Comparison of ENCODE assay signal across 17 cellular contexts in genomic region chr12:47729233-47729632, GRCh38. TPM values are rescaled to one million over a fixed set of nuclear protein-coding genes. Genes with fewer than 3 reads are reported as not detected.
DNase-seq lines count a peak whose midpoint lies in the region; ATAC-seq, FAIRE-seq and TF ChIP-seq lines count a peak whose summit lies in the region.
"Had no signal": no experiment of that assay in that cellular context is flagged by ENCODE, and none has a peak within 500 bp of the region (broad histone marks: within the 10 kb centered on the region; RNA-seq: fewer than 3 reads in every experiment).

No MANE protein-coding gene starts in this region.

- no peak overlapping the region for H2AFZ ChIP-seq in osteoblast (ENCODE audit: low read length)

- H3K4me1 ChIP-seq in SJCRH30 (peaks cover 28% of the 10 kb centered on the region), osteoblast (ENCODE audit: insufficient read depth, low read length) (peaks cover 44% of the 10 kb centered on the region)

- H3K27ac ChIP-seq in SJCRH30 (no peak overlapping the region), osteoblast (ENCODE audit: low read depth, low read length) (no peak overlapping the region)
- H3K27ac ChIP-seq: BLaER1 had no signal

- no peak for FAIRE-seq in D721Med (lab: Jason Lieb, UNC)
- FAIRE-seq in GM12892 (lab: Jason Lieb, UNC): no peak

- H3K36me3 ChIP-seq in SJCRH30 (no peaks in the 10 kb centered on the region), osteoblast (ENCODE audit: insufficient read depth, low read length) (no peaks in the 10 kb centered on the region)
- H3K36me3 ChIP-seq: BLaER1, gastrocnemius medialis, upper lobe of right lung had no signal

- TF ChIP-seq CTCF in fibroblast of villous mesenchyme (IDR thresholded peaks at IDR 0.05; ENCODE audit: insufficient read depth, low read depth, low read length) (no peak), osteoblast (IDR thresholded peaks at IDR 0.05; ENCODE audit: extremely low read depth, low read depth, low read length) (no peak), D721Med (IDR thresholded peaks at IDR 0.05; ENCODE audit: insufficient read depth, missing control alignments) (no peak)

- no peak for TF ChIP-seq POLR2A in GM12892 (IDR thresholded peaks at IDR 0.05; ENCODE audit: low read depth, low read length)

- H3K27me3 ChIP-seq in SJCRH30: no peaks in the 10 kb centered on the region
- no peaks in the 10 kb centered on the region for H3K27me3 ChIP-seq in osteoblast (ENCODE audit: insufficient read depth, low read length)
- H3K27me3 ChIP-seq: BLaER1, gastrocnemius medialis, upper lobe of right lung had no signal

- H3K9me3 ChIP-seq in SJCRH30 (replicated peaks): no peaks in the 10 kb centered on the region
- no peaks in the 10 kb centered on the region for H3K9me3 ChIP-seq in osteoblast (ENCODE audit: low read depth, low read length)
- H3K9me3 ChIP-seq: BLaER1, gastrocnemius medialis, upper lobe of right lung had no signal

- H4K20me1 ChIP-seq in osteoblast (ENCODE audit: insufficient read depth, low read length): no peaks in the 10 kb centered on the region
- H4K20me1 ChIP-seq: BLaER1 had no signal

- peak overlapping the region; percentile 25 for H3K4me2 ChIP-seq in osteoblast (ENCODE audit: insufficient read depth, low read length)
- H3K4me2 ChIP-seq: BLaER1 had no signal

- H3K4me3 ChIP-seq in SJCRH30 (no peak overlapping the region), fibroblast of villous mesenchyme (ENCODE audit: low read depth, low read length) (no peak overlapping the region), osteoblast (ENCODE audit: insufficient read depth, low read length) (no peak overlapping the region)
- H3K4me3 ChIP-seq: BLaER1, gastrocnemius medialis, upper lobe of right lung had no signal

- H3K79me2 ChIP-seq in osteoblast (ENCODE audit: insufficient read depth, low read length): no peaks in the 10 kb centered on the region

- no peak for ATAC-seq in GM21825 (IDR thresholded peaks at IDR 0.05; ENCODE audit: unreplicated experiment)
- ATAC-seq: T-cell had no signal

- DNase-seq in GM03348 (ENCODE audit: low spot score): peak; percentile 51
- DNase-seq in SJCRH30: peak; percentile 72 to 74
- peak; percentile 40 for DNase-seq in fibroblast of villous mesenchyme (ENCODE audit: low read depth)
- DNase-seq in osteoblast (ENCODE audit: insufficient read length, low spot score, missing footprints): peak; percentile 75
- DNase-seq in D721Med (ENCODE audit: insufficient read length, low spot score): no peak
- DNase-seq in GM12892 (ENCODE audit: insufficient read length): no peak
- DNase-seq: activated CD4-positive, CD25-positive, alpha-beta regulatory T cell treated with anti-CD3 and anti-CD28 coated beads, Interleukin-2, amount 50 U/mL, for 72 hours; activated naive CD4-positive, alpha-beta T cell treated with anti-CD3 and anti-CD28 coated beads, Interleukin-2, amount 10 ng/mL, durations not matched to agents 7 days and 5 days; DND-41; effector CD4-positive, alpha-beta T cell; gastrocnemius medialis; nucleus accumbens; stimulated activated naive CD4-positive, alpha-beta T cell; T-cell; upper lobe of right lung had no signal

RNA-seq across cellular contexts. Expression of gene ENDOU, which starts 3.9 kb away (rescaled TPM):
- not detected in 2 replicates for total RNA-seq in SJCRH30 (2014; rRNA removed; shearing (Covaris generic))
- not detected in 2 replicates for total RNA-seq in fibroblast of villous mesenchyme
- total RNA-seq in osteoblast: not detected in 2 replicates
- 0.49 TPM for polyA plus RNA-seq in GM12892 (2012; ENCODE audit: missing spikeins)
- total RNA-seq: T-cell had no signal

RNA-seq across cellular contexts. Expression of gene RPAP3, which starts 23.4 kb away (rescaled TPM):
- 56.4 and 70.0 TPM in 2 replicates for total RNA-seq in SJCRH30 (2014; rRNA removed; shearing (Covaris generic))
- total RNA-seq in fibroblast of villous mesenchyme: 19.0 and 26.3 TPM in 2 replicates
- total RNA-seq in osteoblast: 15.6 and 17.1 TPM in 2 replicates
- 31.2 TPM for polyA plus RNA-seq in GM12892 (2012; ENCODE audit: missing spikeins)

RNA-seq across cellular contexts. Expression of gene RAPGEF3, which starts 29.4 kb away (rescaled TPM):
- 0.49 and 0.68 TPM in 2 replicates for total RNA-seq in SJCRH30 (2014; rRNA removed; shearing (Covaris generic))
- total RNA-seq in fibroblast of villous mesenchyme: 3.2 and 9.1 TPM in 2 replicates
- total RNA-seq in osteoblast: 3.5 and 4.3 TPM in 2 replicates
- 0.59 TPM for polyA plus RNA-seq in GM12892 (2012; ENCODE audit: missing spikeins)

RNA-seq across cellular contexts. Expression of gene SLC48A1, which starts 43.8 kb away (rescaled TPM):
- 1.1 and 1.4 TPM in 2 replicates for total RNA-seq in SJCRH30 (2014; rRNA removed; shearing (Covaris generic))
- total RNA-seq in fibroblast of villous mesenchyme (10.6 and 19.4 TPM in 2 replicates), osteoblast (18.0 and 19.2 TPM in 2 replicates)
- 2.1 TPM for polyA plus RNA-seq in GM12892 (2012; ENCODE audit: missing spikeins)

Comparison
In these comparisons a context has a peak if more than half of its experiments do, and no peak if none do; other contexts are left out.
1. DNase-seq: peak in GM03348 (single experiment), SJCRH30 (2 of 2), fibroblast of villous mesenchyme (single experiment) and osteoblast (single experiment); none in D721Med (single experiment) and GM12892 (single experiment).